In the genomic region with DNA sequence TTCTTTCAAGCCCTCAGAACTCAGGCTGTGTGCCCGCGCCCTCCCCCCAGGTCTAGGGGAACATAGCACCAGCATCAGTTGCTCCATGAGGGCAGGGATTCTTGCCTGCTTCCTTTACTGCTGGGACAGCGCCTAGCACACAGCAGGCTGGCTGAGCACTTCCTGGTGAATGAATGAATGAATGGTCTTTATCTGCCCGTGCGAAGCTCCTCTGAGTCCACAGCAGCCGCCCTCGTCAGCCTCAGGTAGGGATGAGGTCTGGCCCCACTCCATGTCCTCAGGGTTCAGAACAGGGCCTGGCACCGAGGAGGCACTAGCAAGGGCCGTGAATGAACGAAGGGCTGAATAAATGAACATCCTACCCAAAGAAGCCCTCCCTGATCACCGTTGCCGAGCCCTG, we compare ENCODE assay signal across 23 cellular contexts. TPM values are rescaled to one million over a fixed set of nuclear protein-coding genes. Genes with fewer than 3 reads are reported as not detected.
DNase-seq lines count a peak whose midpoint lies in the region; ATAC-seq and TF ChIP-seq lines count a peak whose summit lies in the region.
"Had no signal": no experiment of that assay in that cellular context is flagged by ENCODE, and none has a peak within 500 bp of the region (broad histone marks: within the 10 kb centered on the region; RNA-seq: fewer than 3 reads in every experiment).

No MANE protein-coding gene starts in this region.

- H3K27me3 ChIP-seq in Panc1 (ENCODE audit: control insufficient read depth, insufficient read depth, low read length), result no peaks in the 10 kb centered on the region
- H3K27me3 ChIP-seq: BLaER1 treated with 17β-estradiol and CSF1 and Interleukin-3, amounts not matched to agents 10 nM and 100 nM had no signal

- CTCF ChIA-PET in activated naive CD4-positive, alpha-beta T cell treated with anti-CD3 and anti-CD28 coated beads for 36 hours (lab: Charles Lee), result interaction anchor here (1.1 to 1.3 kb wide), 3 partner anchors 44 to 64 kb away, joined by 4 read pairs; no protein-coding TSS in a partner anchor
- CTCF ChIA-PET in Panc1 (lab: Charles Lee), result no interaction called here

- in situ Hi-C loops in Panc1 (cut with HindIII; ENCODE audit: low pct_unique_long_range_greater_than_20kb, low sequenced_read_pairs), result no loop called here

- H3K27ac Mint-ChIP-seq in activated naive CD4-positive, alpha-beta T cell treated with anti-CD3 and anti-CD28 coated beads for 36 hours, result peak overlapping the region; percentile 62
- peak overlapping the region in 1 of 2 donors; percentile 27 for H3K27ac Mint-ChIP-seq in activated naive CD4-positive, alpha-beta T cell treated with anti-CD3 and anti-CD28 coated beads, Interleukin-2, amount 50 U/mL, for 72 hours
- H3K27ac Mint-ChIP-seq in endothelial cell (ENCODE audit: unreplicated experiment), result peak overlapping the region; percentile 84
- H3K27ac Mint-ChIP-seq in progenitor cell of endocrine pancreas, result peak overlapping the region; percentile 91

- no peak for TF ChIP-seq CTCF in Panc1 (IDR thresholded peaks at IDR 0.05)
- no peak for TF ChIP-seq CTCF in endothelial cell (IDR thresholded peaks at IDR 0.05; ENCODE audit: unreplicated experiment)
- no peak for TF ChIP-seq CTCF in progenitor cell of endocrine pancreas (IDR thresholded peaks at IDR 0.05; ENCODE audit: unreplicated experiment)

- H3K4me3 ChIP-seq in Panc1 (ENCODE audit: low read depth in 2 of 2, low read length in 2 of 2), result no peak overlapping the region
- H3K4me3 ChIP-seq: BLaER1 treated with 17β-estradiol and CSF1 and Interleukin-3, amounts not matched to agents 10 nM and 100 nM; GM12878; HAP-1; lower lobe of right lung; prostate gland; smooth muscle cell had no signal

- peaks cover 61% of the 10 kb centered on the region for H3K4me1 Mint-ChIP-seq in activated naive CD4-positive, alpha-beta T cell treated with anti-CD3 and anti-CD28 coated beads for 36 hours (ENCODE audit: low read depth)
- H3K4me1 Mint-ChIP-seq in endothelial cell (ENCODE audit: unreplicated experiment) (peaks cover 70% of the 10 kb centered on the region), progenitor cell of endocrine pancreas (ENCODE audit: low read depth) (peaks cover 47% of the 10 kb centered on the region)

- H3K36me3 ChIP-seq in Panc1 (ENCODE audit: control insufficient read depth, insufficient read depth, low read length), result no peaks in the 10 kb centered on the region
- H3K36me3 ChIP-seq: HAP-1, prostate gland had no signal

- H3K9me3 ChIP-seq in Panc1 (ENCODE audit: control insufficient read depth, insufficient read depth, low read depth, low read length), result no peaks in the 10 kb centered on the region
- H3K9me3 ChIP-seq: BLaER1 treated with 17β-estradiol and CSF1 and Interleukin-3, amounts not matched to agents 10 nM and 100 nM; HAP-1; lower lobe of right lung; prostate gland had no signal

- H3K27me3 Mint-ChIP-seq in activated naive CD4-positive, alpha-beta T cell treated with anti-CD3 and anti-CD28 coated beads for 36 hours (ENCODE audit: low read depth), result no peaks in the 10 kb centered on the region
- H3K27me3 Mint-ChIP-seq in endothelial cell (ENCODE audit: unreplicated experiment) (peaks cover 12% of the 10 kb centered on the region), progenitor cell of endocrine pancreas (no peaks in the 10 kb centered on the region)

- peak overlapping the region; percentile 96 for H3K27ac ChIP-seq in Panc1 (ENCODE audit: low read length)
- H3K27ac ChIP-seq: prostate gland, RWPE1 had no signal

- ATAC-seq in activated naive CD4-positive, alpha-beta T cell treated with anti-CD3 and anti-CD28 coated beads, Interleukin-2, amount 50 U/mL, for 72 hours, result no peak
- ATAC-seq in Panc1 (no peak), HG03565 (IDR thresholded peaks at IDR 0.05; ENCODE audit: unreplicated experiment) (no peak)
- ATAC-seq: GM12878, SK-N-SH treated with all-trans-retinoic acid at 6 μM for 48 hours had no signal

- no peak overlapping the region for H3K4me3 Mint-ChIP-seq in activated naive CD4-positive, alpha-beta T cell treated with anti-CD3 and anti-CD28 coated beads for 36 hours
- H3K4me3 Mint-ChIP-seq in endothelial cell (ENCODE audit: unreplicated experiment), result no peak overlapping the region
- H3K4me3 Mint-ChIP-seq in progenitor cell of endocrine pancreas (ENCODE audit: low read depth), result peak overlapping the region; percentile 46
- H3K4me3 Mint-ChIP-seq: naive B cell had no signal

- no peaks in the 10 kb centered on the region for H3K9me3 Mint-ChIP-seq in activated naive CD4-positive, alpha-beta T cell treated with anti-CD3 and anti-CD28 coated beads for 36 hours
- no peaks in the 10 kb centered on the region for H3K9me3 Mint-ChIP-seq in activated naive CD4-positive, alpha-beta T cell treated with anti-CD3 and anti-CD28 coated beads, Interleukin-2, amount 50 U/mL, for 72 hours
- H3K9me3 Mint-ChIP-seq in endothelial cell (ENCODE audit: unreplicated experiment) (no peaks in the 10 kb centered on the region), progenitor cell of endocrine pancreas (ENCODE audit: low read depth) (no peaks in the 10 kb centered on the region)
- H3K9me3 Mint-ChIP-seq: naive B cell had no signal

- DNase-seq in activated naive CD4-positive, alpha-beta T cell treated with anti-CD3 and anti-CD28 coated beads for 36 hours, result no peak
- no peak for DNase-seq in activated naive CD4-positive, alpha-beta T cell treated with anti-CD3 and anti-CD28 coated beads, Interleukin-2, amount 50 U/mL, for 72 hours (ENCODE audit: low spot score in 2 of 2)
- DNase-seq in Panc1 (ENCODE audit: low read depth, low spot score), result no peak
- DNase-seq in endothelial cell (ENCODE audit: low spot score), result no peak
- DNase-seq in progenitor cell of endocrine pancreas (ENCODE audit: low spot score, unreplicated experiment), result no peak
- no peak for DNase-seq in NK-92 (lab: John Stamatoyannopoulos, UW; ENCODE audit: unreplicated experiment)
- no peak for DNase-seq in NCI-H345 (lab: John Stamatoyannopoulos, UW)
- DNase-seq: activated CD8-positive, alpha-beta memory T cell treated with anti-CD3 and anti-CD28 coated beads, Interleukin-2, amount 50 U/mL, for 4 hours; activated gamma-delta T cell; lower lobe of right lung; naive B cell; NCI-H187; NCI-H226; stimulated activated CD4-positive, alpha-beta T cell treated with anti-CD3 and anti-CD28 coated beads, Interleukin-4, amount 100 ng/mL, for 4 hours; T1000 had no signal

- peaks cover 1% of the 10 kb centered on the region for H3K36me3 Mint-ChIP-seq in activated naive CD4-positive, alpha-beta T cell treated with anti-CD3 and anti-CD28 coated beads for 36 hours (ENCODE audit: low read depth)
- H3K36me3 Mint-ChIP-seq in activated naive CD4-positive, alpha-beta T cell treated with anti-CD3 and anti-CD28 coated beads, Interleukin-2, amount 50 U/mL, for 72 hours, result no peaks in the 10 kb centered on the region
- H3K36me3 Mint-ChIP-seq in endothelial cell (ENCODE audit: low read depth, unreplicated experiment) (peaks cover 30% of the 10 kb centered on the region), progenitor cell of endocrine pancreas (ENCODE audit: insufficient read depth) (peaks cover 1% of the 10 kb centered on the region)
- H3K36me3 Mint-ChIP-seq: naive B cell had no signal

- no TSS peak for BruUV-seq in Panc1 (replicated peaks; lab: Mats Ljungman, UMichigan)

- POLR2A ChIA-PET in Panc1 (lab: Charles Lee), result no interaction called here

- intact Hi-C loops in activated naive CD4-positive, alpha-beta T cell treated with anti-CD3 and anti-CD28 coated beads for 36 hours (cut with micrococcal nuclease), result no loop called here
- intact Hi-C loops in Panc1 (cut with micrococcal nuclease; ENCODE audit: unreplicated experiment), result no loop called here

- peaks cover 89% of the 10 kb centered on the region for H3K4me1 ChIP-seq in Panc1 (ENCODE audit: control insufficient read depth, insufficient read depth, low read length)
- H3K4me1 ChIP-seq: HAP-1 had no signal

RNA-seq across cellular contexts. Expression of gene ARRB1, which starts 27.3 kb away (rescaled TPM):
- 10 to 100 TPM; 15.7 to 16.6 TPM for total RNA-seq in activated naive CD4-positive, alpha-beta T cell treated with anti-CD3 and anti-CD28 coated beads for 36 hours
- 10 to 100 TPM; 11.5 to 28.9 TPM for total RNA-seq in activated naive CD4-positive, alpha-beta T cell treated with anti-CD3 and anti-CD28 coated beads, Interleukin-2, amount 50 U/mL, for 72 hours
- total RNA-seq in Panc1 (2021; ENCODE audit: unreplicated experiment) (219 TPM), endothelial cell (ENCODE audit: unreplicated experiment) (197 TPM), progenitor cell of endocrine pancreas (32.5 and 36.0 TPM in 2 replicates)
- 236 TPM for polyA plus RNA-seq in Panc1 (2012; ENCODE audit: insufficient read length)
